ENCODE assay signal across 8 cellular contexts in genomic region chr3:19948192-19948591, GRCh38. TPM values are rescaled to one million over a fixed set of nuclear protein-coding genes. Genes with fewer than 3 reads are reported as not detected.
DNase-seq lines count a peak whose midpoint lies in the region; ATAC-seq and TF ChIP-seq lines count a peak whose summit lies in the region.

No MANE protein-coding gene starts in this region.

- no peak for TF ChIP-seq POLR2A in spleen (IDR thresholded peaks at IDR 0.05)

- H3K4me1 Mint-ChIP-seq in activated T-helper 1 cell treated with anti-CD3 and anti-CD28 coated beads, Interleukin-12 subunit alpha, Interleukin-12 subunit beta, Interleukin-2, Interleukin-4 antibody, amounts not matched to agents 30 ng/mL and 10 ng/mL and 1 ng/mL, durations not matched to agents 14 hours and 24 hours and 36 hours (ENCODE audit: low read depth), result peaks cover 52% of the 10 kb centered on the region

- CTCF ChIA-PET in HEK293T (lab: Yijun Ruan, JAX), result no interaction called here

- no peak for ATAC-seq in GM18517 (IDR thresholded peaks at IDR 0.05; ENCODE audit: unreplicated experiment)

- peak overlapping the region; percentile 97 for H3K27ac Mint-ChIP-seq in activated T-helper 1 cell treated with anti-CD3 and anti-CD28 coated beads, Interleukin-12 subunit alpha, Interleukin-12 subunit beta, Interleukin-2, Interleukin-4 antibody, amounts not matched to agents 30 ng/mL and 10 ng/mL and 1 ng/mL, durations not matched to agents 14 hours and 24 hours and 36 hours

- peaks cover 22% of the 10 kb centered on the region for H3K36me3 Mint-ChIP-seq in activated T-helper 1 cell treated with anti-CD3 and anti-CD28 coated beads, Interleukin-12 subunit alpha, Interleukin-12 subunit beta, Interleukin-2, Interleukin-4 antibody, amounts not matched to agents 30 ng/mL and 10 ng/mL and 1 ng/mL, durations not matched to agents 14 hours and 24 hours and 36 hours (ENCODE audit: low read depth)

- DNase-seq in HEK293T (ENCODE audit: extremely low spot score), result no peak
- DNase-seq in activated T-helper 1 cell treated with anti-CD3 and anti-CD28 coated beads, Interleukin-12 subunit alpha, Interleukin-12 subunit beta, Interleukin-2, Interleukin-4 antibody, amounts not matched to agents 30 ng/mL and 10 ng/mL and 1 ng/mL, durations not matched to agents 14 hours and 24 hours and 36 hours (ENCODE audit: low spot score), result no peak
- DNase-seq in iPS DF 6.9 (ENCODE audit: low read depth, low spot score), result no peak
- no peak for DNase-seq in spleen
- DNase-seq in midbrain (lab: John Stamatoyannopoulos, UW), result no peak
- DNase-seq in DMS 273 (lab: John Stamatoyannopoulos, UW; ENCODE audit: unreplicated experiment), result no peak
- DNase-seq in activated CD4-positive, alpha-beta T cell treated with anti-CD3 and anti-CD28 coated beads, Interleukin-2, amount 50 U/mL, for 48 hours, result no peak

- no peaks in the 10 kb centered on the region for H3K27me3 ChIP-seq in iPS DF 6.9 (ENCODE audit: control insufficient read depth, insufficient read depth, low read length)
- no peaks in the 10 kb centered on the region for H3K27me3 ChIP-seq in spleen (replicated peaks in 1 of 7)

- H3K9me3 ChIP-seq in iPS DF 6.9 (ENCODE audit: control insufficient read depth, insufficient read depth, low read length), result no peaks in the 10 kb centered on the region
- no peaks in the 10 kb centered on the region for H3K9me3 ChIP-seq in spleen

- no peaks in the 10 kb centered on the region for H3K27me3 Mint-ChIP-seq in activated T-helper 1 cell treated with anti-CD3 and anti-CD28 coated beads, Interleukin-12 subunit alpha, Interleukin-12 subunit beta, Interleukin-2, Interleukin-4 antibody, amounts not matched to agents 30 ng/mL and 10 ng/mL and 1 ng/mL, durations not matched to agents 14 hours and 24 hours and 36 hours (ENCODE audit: insufficient read depth)

- TF ChIP-seq CTCF in spleen (IDR thresholded peaks at IDR 0.05 in 8 of 11, conservative IDR thresholded peaks at IDR 0.05 in 3 of 11), result no peak

- peak overlapping the region; percentile 92 for H3K4me3 Mint-ChIP-seq in activated T-helper 1 cell treated with anti-CD3 and anti-CD28 coated beads, Interleukin-12 subunit alpha, Interleukin-12 subunit beta, Interleukin-2, Interleukin-4 antibody, amounts not matched to agents 30 ng/mL and 10 ng/mL and 1 ng/mL, durations not matched to agents 14 hours and 24 hours and 36 hours

- H3K27ac ChIP-seq in iPS DF 6.9 (ENCODE audit: low read length) (no peak overlapping the region), spleen (peak overlapping the region; percentile 91 to 99 (median 98))

- intact Hi-C loops in activated T-helper 1 cell treated with anti-CD3 and anti-CD28 coated beads, Interleukin-12 subunit alpha, Interleukin-12 subunit beta, Interleukin-2, Interleukin-4 antibody, amounts not matched to agents 30 ng/mL and 10 ng/mL and 1 ng/mL, durations not matched to agents 14 hours and 24 hours and 36 hours (cut with micrococcal nuclease), result loop anchor here (5.0 kb wide), 1 partner anchor 1506 kb away; no protein-coding TSS in a partner anchor
- intact Hi-C loops in spleen (cut with DNase I; ENCODE audit: low total_unique reads), result loop anchor here (10.0 kb wide), 1 partner anchor 97 kb away; the partner anchor contains the start of gene KAT2B

- no peaks in the 10 kb centered on the region for H3K9me3 Mint-ChIP-seq in activated T-helper 1 cell treated with anti-CD3 and anti-CD28 coated beads, Interleukin-12 subunit alpha, Interleukin-12 subunit beta, Interleukin-2, Interleukin-4 antibody, amounts not matched to agents 30 ng/mL and 10 ng/mL and 1 ng/mL, durations not matched to agents 14 hours and 24 hours and 36 hours

- POLR2A ChIA-PET in HEK293T (lab: Yijun Ruan, JAX), result no interaction called here

- no CpG with 5 or more reads among the region's 2 CpGs for WGBS in iPS DF 6.9 (ENCODE audit: insufficient coverage, insufficient read length)
- WGBS in spleen, 5 donors, result 0 to 10% (median 6%) methylated on average over 2 of the region's 2 CpGs

- H3K36me3 ChIP-seq in iPS DF 6.9 (ENCODE audit: control insufficient read depth, insufficient read depth, low read length) (peaks cover 4% of the 10 kb centered on the region; the same call in 1 of the 2 replicates), spleen (peaks cover 0 to 30% (median 10%) of the 10 kb centered on the region in 6 donors)

- H3K4me3 ChIP-seq in iPS DF 6.9 (ENCODE audit: low read length), result peak overlapping the region; percentile 92; the same call in 1 of the 2 replicates
- H3K4me3 ChIP-seq in spleen, result peak overlapping the region; percentile 79 to 94 (median 88)

- peaks cover 4% of the 10 kb centered on the region; the same call in 1 of the 2 replicates for H3K4me1 ChIP-seq in iPS DF 6.9 (ENCODE audit: control insufficient read depth, insufficient read depth, low read length)
- H3K4me1 ChIP-seq in spleen, result peaks cover 41 to 69% (median 51%) of the 10 kb centered on the region in 6 donors

TF ChIP-seq in HEK293T, 16 proteins besides CTCF, POLR2A, EP300 and RAD21:
- peak; percentile 68 for TF ChIP-seq PKNOX1 (IDR thresholded peaks at IDR 0.05)
- no peak for TF ChIP-seq SP1 (IDR thresholded peaks at IDR 0.05)

RNA-seq across cellular contexts. Expression of gene RAB5A, which starts 1.3 kb away (rescaled TPM):
- total RNA-seq in activated T-helper 1 cell treated with anti-CD3 and anti-CD28 coated beads, Interleukin-12 subunit alpha, Interleukin-12 subunit beta, Interleukin-2, Interleukin-4 antibody, amounts not matched to agents 30 ng/mL and 10 ng/mL and 1 ng/mL, durations not matched to agents 14 hours and 24 hours and 36 hours, result 62.2 and 64.0 TPM in 2 replicates
- total RNA-seq in spleen, result 10 to 100 TPM; 58.5 to 83.1 (median 64.3) TPM
- polyA plus RNA-seq in spleen, result 10 to 100 TPM; 17.6 to 24.0 (median 20.8) TPM

RNA-seq across cellular contexts. Expression of gene EFHB, which starts 14.2 kb away (rescaled TPM):
- total RNA-seq in activated T-helper 1 cell treated with anti-CD3 and anti-CD28 coated beads, Interleukin-12 subunit alpha, Interleukin-12 subunit beta, Interleukin-2, Interleukin-4 antibody, amounts not matched to agents 30 ng/mL and 10 ng/mL and 1 ng/mL, durations not matched to agents 14 hours and 24 hours and 36 hours, result 0.24 and 0.34 TPM in 2 replicates
- total RNA-seq in spleen, result 1 to 10 TPM in 3 of 7 donors, under 1 TPM in 2, not detected in 2; 0.83 to 2.7 (median 1.2) TPM
- 1 to 10 TPM; 1.0 to 2.0 (median 1.9) TPM for polyA plus RNA-seq in spleen
